ENCODE assay signal across 7 cellular contexts in the genomic region with DNA sequence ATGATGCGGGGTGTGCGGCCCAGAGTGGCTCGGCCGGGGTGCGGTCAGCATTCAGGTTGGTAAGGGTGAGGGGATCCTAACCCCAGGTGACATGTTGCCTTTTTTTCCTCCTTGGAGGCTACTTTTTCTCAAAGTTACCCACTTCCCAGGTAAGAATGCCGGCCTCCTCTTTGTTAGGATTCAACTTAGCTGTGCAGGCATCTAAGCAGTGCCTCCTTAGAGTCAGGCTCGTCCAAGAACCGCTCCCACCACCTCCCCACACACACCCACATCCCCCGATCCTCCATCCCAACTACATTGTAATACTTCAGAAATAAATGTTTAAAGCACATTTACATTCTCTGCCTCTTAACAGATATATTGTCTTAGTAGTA. TPM values are rescaled to one million over a fixed set of nuclear protein-coding genes. Genes with fewer than 3 reads are reported as not detected.
DNase-seq lines count a peak whose midpoint lies in the region; ATAC-seq, FAIRE-seq and TF ChIP-seq lines count a peak whose summit lies in the region.

No MANE protein-coding gene starts in this region.

- no peak for ATAC-seq in GM18909 (IDR thresholded peaks at IDR 0.05; ENCODE audit: poor library complexity, unreplicated experiment)
- ATAC-seq in HG02938 (IDR thresholded peaks at IDR 0.05; ENCODE audit: unreplicated experiment) = no peak

- H3K27ac ChIP-seq in WERI-Rb-1 (no peak overlapping the region; the same call in 1 of the 2 replicates), hepatocyte (peak overlapping the region; percentile 14), spleen (peak overlapping the region in 1 of 8 donors; percentile 17)

- H2AFZ ChIP-seq in hepatocyte = peak overlapping the region; percentile 84

- intact Hi-C loops in spleen (cut with DNase I; ENCODE audit: low total_unique reads) = no loop called here

- peaks cover 11% of the 10 kb centered on the region for H3K4me1 ChIP-seq in HAP-1
- peaks cover 7% of the 10 kb centered on the region for H3K4me1 ChIP-seq in hepatocyte (ENCODE audit: insufficient read depth)
- H3K4me1 ChIP-seq in spleen = peaks cover 18 to 34% (median 27%) of the 10 kb centered on the region in 6 donors

- no peaks in the 10 kb centered on the region for H4K20me1 ChIP-seq in hepatocyte (ENCODE audit: insufficient read depth, poor library complexity, severe bottlenecking)

- H3K9me3 ChIP-seq in HAP-1 (no peaks in the 10 kb centered on the region), WERI-Rb-1 (ENCODE audit: severe bottlenecking) (no peaks in the 10 kb centered on the region), hepatocyte (ENCODE audit: low read depth) (no peaks in the 10 kb centered on the region), spleen (no peaks in the 10 kb centered on the region)

- TF ChIP-seq CTCF in WERI-Rb-1 (IDR thresholded peaks at IDR 0.05; ENCODE audit: low read depth, low read length) = no peak
- TF ChIP-seq CTCF in hepatocyte (IDR thresholded peaks at IDR 0.05; ENCODE audit: poor library complexity) = no peak
- TF ChIP-seq CTCF in spleen (IDR thresholded peaks at IDR 0.05 in 8 of 11, conservative IDR thresholded peaks at IDR 0.05 in 3 of 11) = no peak

- no peaks in the 10 kb centered on the region for H3K9me2 ChIP-seq in hepatocyte (replicated peaks; ENCODE audit: insufficient read depth)

- peak in 1 of 2 experiments; percentile 28 for DNase-seq in HAP-1 (ENCODE audit: low spot score in 2 of 2)
- DNase-seq in WERI-Rb-1 = no peak
- no peak for DNase-seq in hepatocyte (ENCODE audit: low spot score)
- DNase-seq in spleen = no peak
- DNase-seq in RCC 7860 (ENCODE audit: low spot score) = no peak

- in situ Hi-C loops in HAP-1 (cut with MboI; ENCODE audit: low sequenced_read_pairs) = loop anchor here (25.0 kb wide), 1 partner anchor 475 kb away; no protein-coding TSS in a partner anchor

- H3K4me3 ChIP-seq in HAP-1 (peak overlapping the region; percentile 50), WERI-Rb-1 (ENCODE audit: low read depth, low read length) (peak overlapping the region; percentile 44), hepatocyte (peak overlapping the region; percentile 57), spleen (peak overlapping the region; percentile 51 to 71 (median 61))

- H3K27me3 ChIP-seq in HAP-1 (ENCODE audit: low read depth) (no peaks in the 10 kb centered on the region), WERI-Rb-1 (ENCODE audit: insufficient read depth, low read depth, severe bottlenecking) (no peaks in the 10 kb centered on the region), hepatocyte (peaks cover 20% of the 10 kb centered on the region), spleen (replicated peaks in 1 of 7) (peaks cover 0 to 53% (median 21%) of the 10 kb centered on the region in 7 donors)

- FAIRE-seq in RCC 7860 (lab: Jason Lieb, UNC) = no peak

- no peaks in the 10 kb centered on the region for H3K36me3 ChIP-seq in HAP-1 (replicated peaks)
- H3K36me3 ChIP-seq in WERI-Rb-1 = no peaks in the 10 kb centered on the region
- H3K36me3 ChIP-seq in hepatocyte (replicated peaks; ENCODE audit: insufficient read depth, low read depth) = no peaks in the 10 kb centered on the region
- H3K36me3 ChIP-seq in spleen = no peaks in the 10 kb centered on the region

- 16% methylated on average over 9 of the region's 9 CpGs for WGBS in hepatocyte (ENCODE audit: low lambda C conversion rate, missing lambda C conversion rate)
- 23 to 32% (median 28%) methylated on average over 9 of the region's 9 CpGs for WGBS in spleen, 5 donors

- no peak for TF ChIP-seq POLR2A in spleen (IDR thresholded peaks at IDR 0.05)

- no peaks in the 10 kb centered on the region for H3K79me2 ChIP-seq in hepatocyte

- peak overlapping the region; percentile 97 for H3K4me2 ChIP-seq in hepatocyte

RNA-seq across cellular contexts. Expression of a gene that starts 0.7 kb away (rescaled TPM):
- total RNA-seq in hepatocyte (1.6 and 2.4 TPM in 2 replicates), spleen (1 to 10 TPM in 1 of 7 donors, under 1 TPM in 5, not detected in 1; 0.42 to 1.3 (median 0.52) TPM)
- polyA plus RNA-seq in hepatocyte (2.9 and 4.0 TPM in 2 replicates), spleen (under 1 TPM; 0.42 to 0.65 (median 0.63) TPM)
